ENCODE assay signal across 9 cellular contexts in genomic region chr20:22453244-22454080, GRCh38.
DNase-seq lines count a peak whose midpoint lies in the region; ATAC-seq and TF ChIP-seq lines count a peak whose summit lies in the region.
"Had no signal": no experiment of that assay in that cellular context is flagged by ENCODE, and none has a peak within 500 bp of the region (broad histone marks: within the 10 kb centered on the region; RNA-seq: fewer than 3 reads in every experiment).

No MANE protein-coding gene starts in this region.

- H3K36me3 ChIP-seq in body of pancreas (replicated peaks in 1 of 2; ENCODE audit: insufficient read depth in 1 of 2, low read depth in 2 of 2) = no peaks in the 10 kb centered on the region

- no peaks in the 10 kb centered on the region for H3K27me3 ChIP-seq in body of pancreas

- H3K4me1 ChIP-seq in body of pancreas = peaks cover 13% of the 10 kb centered on the region

- peak; percentile 48 to 82 (median 76) for TF ChIP-seq CTCF in body of pancreas (IDR thresholded peaks at IDR 0.05)

- DNase-seq in COR-L47 (lab: John Stamatoyannopoulos, UW) (peak; percentile 51), LoVo (ENCODE audit: low spot score) (peak; percentile 69), body of pancreas (peak; percentile 46 to 55 (median 54)), medulla oblongata (ENCODE audit: extremely low spot score) (peak; percentile 7), NCI-H187 treated with DMSO at 0.1 percent for 48 hours (lab: John Stamatoyannopoulos, UW) (no peak), activated gamma-delta T cell treated with Interleukin-2 at 50 U/mL for 16 hours (no peak), posterior vena cava (ENCODE audit: low spot score) (no peak), activated gamma-delta T cell (lab: John Stamatoyannopoulos, UW) (no peak)
- DNase-seq: activated CD8-positive, alpha-beta memory T cell treated with anti-CD3 and anti-CD28 coated beads, Interleukin-2, amount 10 ng/mL, durations not matched to agents 7 days and 5 days had no signal

- ATAC-seq in body of pancreas = peak; percentile 83
- ATAC-seq: activated CD8-positive, alpha-beta memory T cell treated with anti-CD3 and anti-CD28 coated beads, Interleukin-2, amount 10 ng/mL, durations not matched to agents 7 days and 5 days had no signal

- TF ChIP-seq POLR2A in body of pancreas (IDR thresholded peaks at IDR 0.05) = no peak

- no peak overlapping the region for H3K4me3 ChIP-seq in body of pancreas

- intact Hi-C loops in body of pancreas (cut with DNase I) (loop anchor here (10.0 kb wide), 2 partner anchors 131 to 231 kb away; partner anchors contain the start of gene FOXA2), posterior vena cava (cut with DNase I) (no loop called here)

- H3K9me3 ChIP-seq in body of pancreas = no peaks in the 10 kb centered on the region

- WGBS in body of pancreas, 2 donors = 61 to 62% methylated on average over 12 of the region's 12 CpGs

- H3K27ac ChIP-seq in body of pancreas = no peak overlapping the region

Comparison
In these comparisons a context has a peak if more than half of its experiments do, and no peak if none do; other contexts are left out.
1. DNase-seq: peak in COR-L47 (single experiment), LoVo (single experiment), body of pancreas (4 of 4) and medulla oblongata (single experiment); none in NCI-H187 treated with DMSO at 0.1 percent for 48 hours (single experiment), activated gamma-delta T cell treated with Interleukin-2 at 50 U/mL for 16 hours (single experiment), posterior vena cava (single experiment) and activated gamma-delta T cell (single experiment).